In genomic region chr3:61371123-61371522, GRCh38 we compare ENCODE assay signal across 8 cellular contexts.
DNase-seq lines count a peak whose midpoint lies in the region; ATAC-seq and TF ChIP-seq lines count a peak whose summit lies in the region.

No MANE protein-coding gene starts in this region.

- intact Hi-C loops in prostate gland (cut with DNase I) = no loop called here

- TF ChIP-seq CTCF in fibroblast of mammary gland (conservative IDR thresholded peaks at IDR 0.05; ENCODE audit: control insufficient read depth, insufficient read depth, low read depth, low read length) (peak; percentile 49), prostate gland (IDR thresholded peaks at IDR 0.05) (no peak)

- no peak overlapping the region for H3K27ac ChIP-seq in prostate gland

- 94% methylated on average over 1 of the region's 1 CpG for WGBS in prostate gland

- no peak overlapping the region for H3K4me3 ChIP-seq in fibroblast of mammary gland (ENCODE audit: control insufficient read depth, low read depth, low read length)
- no peak overlapping the region for H3K4me3 ChIP-seq in prostate gland

- H3K27me3 ChIP-seq in prostate gland (replicated peaks; ENCODE audit: insufficient read depth) = no peaks in the 10 kb centered on the region

- peak; percentile 57 for ATAC-seq in GM19043 (IDR thresholded peaks at IDR 0.05; ENCODE audit: low read depth, unreplicated experiment)

- peak; percentile 3 for DNase-seq in COLO668 (lab: John Stamatoyannopoulos, UW; ENCODE audit: unreplicated experiment)
- peak; percentile 8 for DNase-seq in NOMO-1 treated with dmso at 0.1 percent for 144 hours (lab: John Stamatoyannopoulos, UW; ENCODE audit: unreplicated experiment)
- peak; percentile 17 for DNase-seq in fibroblast of mammary gland (ENCODE audit: low read depth)
- DNase-seq in globus pallidus (ENCODE audit: low spot score) = no peak
- no peak for DNase-seq in activated CD8-positive, alpha-beta memory T cell treated with anti-CD3 and anti-CD28 coated beads for 24 hours
- no peak for DNase-seq in activated gamma-delta T cell treated with Interleukin-2 at 50 U/mL for 16 hours
- DNase-seq in prostate gland (ENCODE audit: low spot score) = no peak

- H3K36me3 ChIP-seq in prostate gland = no peaks in the 10 kb centered on the region

- no peaks in the 10 kb centered on the region for H3K4me1 ChIP-seq in prostate gland (replicated peaks)

- no peaks in the 10 kb centered on the region for H3K9me3 ChIP-seq in prostate gland

- no peak for TF ChIP-seq POLR2A in prostate gland (IDR thresholded peaks at IDR 0.05)

Comparison
In these comparisons a context has a peak if more than half of its experiments do, and no peak if none do; other contexts are left out.
1. DNase-seq: peak in COLO668 (single experiment), NOMO-1 treated with dmso at 0.1 percent for 144 hours (single experiment) and fibroblast of mammary gland (single experiment); none in globus pallidus (single experiment), activated CD8-positive, alpha-beta memory T cell treated with anti-CD3 and anti-CD28 coated beads for 24 hours (single experiment), activated gamma-delta T cell treated with Interleukin-2 at 50 U/mL for 16 hours (single experiment) and prostate gland (single experiment).